In genomic region chr16:27316038-27316680, GRCh38 we compare ENCODE assay signal across 11 cellular contexts. TPM values are rescaled to one million over a fixed set of nuclear protein-coding genes. Genes with fewer than 3 reads are reported as not detected.
DNase-seq lines count a peak whose midpoint lies in the region; ATAC-seq, FAIRE-seq and TF ChIP-seq lines count a peak whose summit lies in the region.
"Had no signal": no experiment of that assay in that cellular context is flagged by ENCODE, and none has a peak within 500 bp of the region (broad histone marks: within the 10 kb centered on the region; RNA-seq: fewer than 3 reads in every experiment).

No MANE protein-coding gene starts in this region.

- DNase-seq in CD4-positive, CD25-positive, alpha-beta regulatory T cell, result no peak
- DNase-seq in endothelial cell of umbilical vein (ENCODE audit: low read depth, low spot score) (no peak), posterior vena cava (ENCODE audit: low spot score) (peak; percentile 61), SK-N-DZ (ENCODE audit: low spot score) (no peak), DMS 273 (lab: John Stamatoyannopoulos, UW; ENCODE audit: unreplicated experiment) (no peak)
- no peak for DNase-seq in stimulated activated CD4-positive, alpha-beta T cell treated with anti-CD3 and anti-CD28 coated beads, Interleukin-1b, Interleukin-23, amount 100 ng/mL, for 48 hours
- DNase-seq: activated CD4-positive, alpha-beta T cell treated with anti-CD3 and anti-CD28 coated beads for 1 hour; NCI-H526 treated with DMSO at 0.1 percent for 48 hours had no signal

- peaks cover 15 to 73% (median 54%) of the 10 kb centered on the region in 4 donors for H3K4me1 Mint-ChIP-seq in CD4-positive, CD25-positive, alpha-beta regulatory T cell

- CTCF ChIA-PET in endothelial cell of umbilical vein (lab: Charles Lee), result interaction anchor here (0.6 to 3.9 kb wide), 8 partner anchors 10 to 137 kb away, joined by 3 to 42 read pairs (median 6); no protein-coding TSS in a partner anchor

- peaks cover 9% of the 10 kb centered on the region; the same call in 1 of the 2 replicates for H4K20me1 ChIP-seq in SU-DHL-6 (ENCODE audit: low read depth, low read length)
- no peaks in the 10 kb centered on the region for H4K20me1 ChIP-seq in endothelial cell of umbilical vein (replicated peaks; ENCODE audit: control insufficient read depth, extremely low read depth, insufficient read depth, low read length)

- H3K4me3 ChIP-seq in CD4-positive, CD25-positive, alpha-beta regulatory T cell (ENCODE audit: low read depth, low read length), result peak overlapping the region; percentile 91
- H3K4me3 ChIP-seq in SU-DHL-6 (ENCODE audit: insufficient read depth, low read length, poor library complexity, severe bottlenecking), result peak overlapping the region; percentile 77
- peak overlapping the region in 1 of 3 experiments; percentile 8 for H3K4me3 ChIP-seq in endothelial cell of umbilical vein (replicated peaks in 1 of 3; ENCODE audit: insufficient read depth in 1 of 3, low read depth in 1 of 3, low read length in 3 of 3)

- ATAC-seq in CD4-positive, CD25-positive, alpha-beta regulatory T cell (ENCODE audit: low read depth in 2 of 2), result no peak
- ATAC-seq in GM21423 (IDR thresholded peaks at IDR 0.05; ENCODE audit: unreplicated experiment), result no peak

- peak overlapping the region; percentile 93 for H3K9ac ChIP-seq in SU-DHL-6 (ENCODE audit: low read length)
- peak overlapping the region; percentile 28 for H3K9ac ChIP-seq in endothelial cell of umbilical vein (replicated peaks; ENCODE audit: extremely low read depth, insufficient read depth, low read length)

- H3K27me3 Mint-ChIP-seq in CD4-positive, CD25-positive, alpha-beta regulatory T cell, result no peaks in the 10 kb centered on the region

- POLR2A ChIA-PET in endothelial cell of umbilical vein (lab: Charles Lee), result interaction anchor here (1.1 kb wide), 2 partner anchors 51 to 81 kb away, joined by 3 to 4 read pairs; no protein-coding TSS in a partner anchor

- no peaks in the 10 kb centered on the region for H3K9me1 ChIP-seq in endothelial cell of umbilical vein (replicated peaks; ENCODE audit: control insufficient read depth, extremely low read depth, insufficient read depth, low read length)

- H3F3A ChIP-seq in SU-DHL-6 (ENCODE audit: insufficient read depth), result peaks cover 28% of the 10 kb centered on the region

- dilution Hi-C loops in endothelial cell of umbilical vein (cut with MboI; ENCODE audit: extremely low pct_ligation_motif_present, low sequenced_read_pairs), result no loop called here

- FAIRE-seq in endothelial cell of umbilical vein (lab: Jason Lieb, UNC), result peak; percentile 98
- FAIRE-seq: G401.6 had no signal

- H3K4me3 Mint-ChIP-seq in CD4-positive, CD25-positive, alpha-beta regulatory T cell, result peak overlapping the region; percentile 85 to 99 (median 95)

- H3K4me2 ChIP-seq in SU-DHL-6 (ENCODE audit: low read depth, low read length, poor library complexity, severe bottlenecking), result peak overlapping the region; percentile 88
- H3K4me2 ChIP-seq in endothelial cell of umbilical vein (ENCODE audit: insufficient read depth, low read length), result peak overlapping the region; percentile 73

- H3K9me3 Mint-ChIP-seq in CD4-positive, CD25-positive, alpha-beta regulatory T cell, result no peaks in the 10 kb centered on the region

- TF ChIP-seq CTCF in SU-DHL-6 (IDR thresholded peaks at IDR 0.05; ENCODE audit: insufficient read depth, low read length, poor library complexity, severe bottlenecking) (no peak), endothelial cell of umbilical vein (IDR thresholded peaks at IDR 0.05; ENCODE audit: extremely low read depth in 1 of 2, insufficient read depth in 1 of 2, low read depth in 1 of 2, low read length in 2 of 2) (no peak)

- H3K27me3 ChIP-seq in CD4-positive, CD25-positive, alpha-beta regulatory T cell (ENCODE audit: control insufficient read depth, insufficient read depth, low read length), result no peaks in the 10 kb centered on the region
- H3K27me3 ChIP-seq in SU-DHL-6 (ENCODE audit: low read length), result no peaks in the 10 kb centered on the region
- H3K27me3 ChIP-seq in endothelial cell of umbilical vein (ENCODE audit: control insufficient read depth in 2 of 2, insufficient read depth in 2 of 2, low read length in 2 of 2), result no peaks in the 10 kb centered on the region

- H3K9me2 ChIP-seq in SU-DHL-6 (replicated peaks; ENCODE audit: insufficient read depth, low read length), result no peaks in the 10 kb centered on the region

- peaks cover 7% of the 10 kb centered on the region for H3K36me3 Mint-ChIP-seq in CD4-positive, CD25-positive, alpha-beta regulatory T cell

- no peak overlapping the region for H2AFZ ChIP-seq in SU-DHL-6 (ENCODE audit: low read depth, low read length, severe bottlenecking)
- no peak overlapping the region for H2AFZ ChIP-seq in endothelial cell of umbilical vein (ENCODE audit: low read depth, low read length)

- H3K27ac ChIP-seq in CD4-positive, CD25-positive, alpha-beta regulatory T cell (ENCODE audit: insufficient read depth, low read length, poor library complexity, severe bottlenecking), result peak overlapping the region; percentile 94
- H3K27ac ChIP-seq in SU-DHL-6 (ENCODE audit: low read depth, low read length) (peak overlapping the region; percentile 74), endothelial cell of umbilical vein (ENCODE audit: insufficient read depth, low read depth, low read length) (peak overlapping the region; percentile 99)

- peaks cover 73% of the 10 kb centered on the region for H3K79me2 ChIP-seq in SU-DHL-6 (ENCODE audit: insufficient read depth, low read length)
- peaks cover 61% of the 10 kb centered on the region for H3K79me2 ChIP-seq in endothelial cell of umbilical vein (ENCODE audit: control insufficient read depth, insufficient read depth, low read length)

- peaks cover 63% of the 10 kb centered on the region for H3K4me1 ChIP-seq in CD4-positive, CD25-positive, alpha-beta regulatory T cell (ENCODE audit: control insufficient read depth, insufficient read depth, low read length, poor library complexity, severe bottlenecking)
- H3K4me1 ChIP-seq in endothelial cell of umbilical vein (ENCODE audit: control insufficient read depth, extremely low read depth, insufficient read depth, low read length), result peaks cover 42% of the 10 kb centered on the region

- H3K27ac Mint-ChIP-seq in CD4-positive, CD25-positive, alpha-beta regulatory T cell, result peak overlapping the region; percentile 91 to 100 (median 97)

- no peaks in the 10 kb centered on the region for H3K9me3 ChIP-seq in CD4-positive, CD25-positive, alpha-beta regulatory T cell (ENCODE audit: control insufficient read depth in 2 of 2, low read length in 2 of 2)
- H3K9me3 ChIP-seq in SU-DHL-6 (ENCODE audit: insufficient read depth, low read length), result no peaks in the 10 kb centered on the region
- H3K9me3 ChIP-seq in endothelial cell of umbilical vein (replicated peaks; ENCODE audit: control insufficient read depth, insufficient read depth, low read length), result no peaks in the 10 kb centered on the region

- H3K36me3 ChIP-seq in CD4-positive, CD25-positive, alpha-beta regulatory T cell (ENCODE audit: control insufficient read depth, insufficient read depth, low read length), result peaks cover 3% of the 10 kb centered on the region
- H3K36me3 ChIP-seq in SU-DHL-6 (ENCODE audit: low read length), result no peaks in the 10 kb centered on the region
- peaks cover 5 to 6% of the 10 kb centered on the region in 2 experiments for H3K36me3 ChIP-seq in endothelial cell of umbilical vein (ENCODE audit: control insufficient read depth in 2 of 2, extremely low read depth in 1 of 2, insufficient read depth in 2 of 2, low read length in 2 of 2)

- no TSS peak for BruUV-seq in endothelial cell of umbilical vein (replicated peaks; lab: Mats Ljungman, UMichigan)

- intact Hi-C loops in endothelial cell of umbilical vein (cut with micrococcal nuclease), result no loop called here
- intact Hi-C loops in posterior vena cava (cut with DNase I), result loop anchor here (5.0 to 10.0 kb wide), 2 partner anchors 74 to 81 kb away; no protein-coding TSS in a partner anchor

- no peak for TF ChIP-seq POLR2A in endothelial cell of umbilical vein (IDR thresholded peaks at IDR 0.05; ENCODE audit: low read depth, low read length)

TF ChIP-seq in endothelial cell of umbilical vein, 7 proteins besides CTCF, POLR2A, EP300 and RAD21 (continues in another document):
- TF ChIP-seq POLR2AphosphoS5 (IDR thresholded peaks at IDR 0.05; ENCODE audit: insufficient read depth, low read depth, low read length) (no peak), EZH2 (IDR thresholded peaks at IDR 0.05; ENCODE audit: borderline replicate concordance, low read depth, low read length, severe bottlenecking) (no peak), JUN (IDR thresholded peaks at IDR 0.05; ENCODE audit: borderline replicate concordance, insufficient read depth, insufficient read length, low read depth) (no peak)

RNA-seq across cellular contexts. Expression of gene IL4R, which starts 2.4 kb away (rescaled TPM):
- total RNA-seq in CD4-positive, CD25-positive, alpha-beta regulatory T cell, result 160 TPM
- 10 to 100 TPM; 21.2 to 32.4 (median 25.8) TPM for polyA plus RNA-seq in CD4-positive, CD25-positive, alpha-beta regulatory T cell
- total RNA-seq in endothelial cell of umbilical vein (139 and 150 TPM in 2 replicates), posterior vena cava (100 to 1,000 TPM in 1 of 2 donors, 10 to 100 TPM in 1; 99.2 to 112 TPM)
- 138 and 146 TPM in 2 replicates for polyA plus RNA-seq in endothelial cell of umbilical vein
- polyA plus RNA-seq in endothelial cell of umbilical vein (2011; cell fraction: cytosol; rRNA removed), result 66.6 and 74.7 TPM in 2 replicates
- 157 and 166 TPM in 2 replicates for polyA plus RNA-seq in endothelial cell of umbilical vein (2011; cell fraction: nucleus; rRNA removed)
- 42.3 and 46.7 TPM in 2 replicates for polyA plus RNA-seq in endothelial cell of umbilical vein (2012)
- polyA minus RNA-seq in endothelial cell of umbilical vein, result 178 and 179 TPM in 2 replicates
- 15.6 TPM for polyA minus RNA-seq in endothelial cell of umbilical vein (2011; cell fraction: cytosol; rRNA and poly(A)+ RNA removed)
- 84.3 and 84.5 TPM in 2 replicates for polyA minus RNA-seq in endothelial cell of umbilical vein (2011; cell fraction: nucleus; rRNA and poly(A)+ RNA removed)
- 0.84 and 0.85 TPM in 2 replicates for polyA plus RNA-seq in SK-N-DZ (2014; cell fraction: cytosol; rRNA removed)
- polyA plus RNA-seq in SK-N-DZ (2014; cell fraction: nucleus; rRNA removed), result 0.28 and 0.33 TPM in 2 replicates

RNA-seq across cellular contexts. Expression of gene NSMCE1, which starts 47.6 kb away (rescaled TPM):
- 40.0 TPM for total RNA-seq in CD4-positive, CD25-positive, alpha-beta regulatory T cell
- 100 to 1,000 TPM; 128 to 156 (median 138) TPM for polyA plus RNA-seq in CD4-positive, CD25-positive, alpha-beta regulatory T cell
- 42.0 and 46.4 TPM in 2 replicates for total RNA-seq in endothelial cell of umbilical vein
- polyA plus RNA-seq in endothelial cell of umbilical vein, result 21.9 and 23.8 TPM in 2 replicates
- polyA plus RNA-seq in endothelial cell of umbilical vein (2011; cell fraction: cytosol; rRNA removed), result 28.7 and 36.9 TPM in 2 replicates
- 15.8 and 16.2 TPM in 2 replicates for polyA plus RNA-seq in endothelial cell of umbilical vein (2011; cell fraction: nucleus; rRNA removed)
- polyA plus RNA-seq in endothelial cell of umbilical vein (2012), result 51.1 and 71.1 TPM in 2 replicates
- polyA minus RNA-seq in endothelial cell of umbilical vein, result 29.8 and 36.0 TPM in 2 replicates
- polyA minus RNA-seq in endothelial cell of umbilical vein (2011; cell fraction: cytosol; rRNA and poly(A)+ RNA removed), result 21.2 TPM
- 14.1 and 18.2 TPM in 2 replicates for polyA minus RNA-seq in endothelial cell of umbilical vein (2011; cell fraction: nucleus; rRNA and poly(A)+ RNA removed)
- total RNA-seq in posterior vena cava, result 10 to 100 TPM; 45.3 to 52.0 TPM
- 75.4 and 86.0 TPM in 2 replicates for polyA plus RNA-seq in SK-N-DZ (2014; cell fraction: cytosol; rRNA removed)
- 39.8 and 43.7 TPM in 2 replicates for polyA plus RNA-seq in SK-N-DZ (2014; cell fraction: nucleus; rRNA removed)
